In genomic region chr4:184732126-184732525, GRCh38 we compare ENCODE assay signal across 9 cellular contexts. TPM values are rescaled to one million over a fixed set of nuclear protein-coding genes. Genes with fewer than 3 reads are reported as not detected.
DNase-seq lines count a peak whose midpoint lies in the region; ATAC-seq and TF ChIP-seq lines count a peak whose summit lies in the region.
"Had no signal": no experiment of that assay in that cellular context is flagged by ENCODE, and none has a peak within 500 bp of the region (broad histone marks: within the 10 kb centered on the region; RNA-seq: fewer than 3 reads in every experiment).

No MANE protein-coding gene starts in this region.

- TF ChIP-seq CTCF in A673 (conservative IDR thresholded peaks at IDR 0.05; ENCODE audit: low read depth, low read length) (no peak), GM12864 (IDR thresholded peaks at IDR 0.05; ENCODE audit: low read depth, low read length, missing control alignments) (no peak), Panc1 (IDR thresholded peaks at IDR 0.05) (no peak), fibroblast of pulmonary artery (IDR thresholded peaks at IDR 0.05; ENCODE audit: low read length, missing control alignments) (no peak)

- peaks cover 19% of the 10 kb centered on the region for H3K4me1 ChIP-seq in A673 (ENCODE audit: insufficient read depth, low read length, poor library complexity, severe bottlenecking)
- H3K4me1 ChIP-seq in Panc1 (ENCODE audit: control insufficient read depth, insufficient read depth, low read length) = peaks cover 2% of the 10 kb centered on the region

- H3K36me3 ChIP-seq in A673 (ENCODE audit: insufficient read depth, low read length, poor library complexity, severe bottlenecking) (peaks cover 36% of the 10 kb centered on the region), Panc1 (ENCODE audit: control insufficient read depth, insufficient read depth, low read length) (peaks cover 2% of the 10 kb centered on the region; the same call in 1 of the 2 replicates)
- H3K36me3 ChIP-seq: left ventricle myocardium inferior had no signal

- intact Hi-C loops in A673 (cut with micrococcal nuclease; ENCODE audit: unreplicated experiment) = loop anchor here (5.0 to 10.0 kb wide), 2 partner anchors 85 to 467 kb away; partner anchors contain the start of genes CASP3 and PRIMPOL
- intact Hi-C loops in Panc1 (cut with micrococcal nuclease; ENCODE audit: unreplicated experiment) = no loop called here

- H3K27ac ChIP-seq in A673 (ENCODE audit: low read depth, low read length, poor library complexity, severe bottlenecking) (peak overlapping the region; percentile 88), Panc1 (ENCODE audit: low read length) (peak overlapping the region; percentile 81)
- H3K27ac ChIP-seq: left ventricle myocardium inferior had no signal

- H3K27me3 ChIP-seq in A673 (replicated peaks; ENCODE audit: insufficient read depth, low read depth, low read length, poor library complexity) (no peaks in the 10 kb centered on the region), Panc1 (ENCODE audit: control insufficient read depth, insufficient read depth, low read length) (no peaks in the 10 kb centered on the region)

- no peaks in the 10 kb centered on the region for H3K9me3 ChIP-seq in A673 (ENCODE audit: low read depth, low read length, poor library complexity, severe bottlenecking)
- H3K9me3 ChIP-seq in Panc1 (ENCODE audit: control insufficient read depth, insufficient read depth, low read depth, low read length) = no peaks in the 10 kb centered on the region
- H3K9me3 ChIP-seq: left ventricle myocardium inferior had no signal

- H3K4me3 ChIP-seq in A673 (ENCODE audit: low read depth, low read length, poor library complexity, severe bottlenecking) (peak overlapping the region; percentile 74), GM12864 (ENCODE audit: low read depth, low read length) (peak overlapping the region; percentile 72), Panc1 (ENCODE audit: low read depth in 2 of 2, low read length in 2 of 2) (peak overlapping the region; percentile 90 to 94), fibroblast of pulmonary artery (replicated peaks; ENCODE audit: low read depth, low read length) (peak overlapping the region; percentile 94)

- in situ Hi-C loops in Panc1 (cut with HindIII; ENCODE audit: low pct_unique_long_range_greater_than_20kb, low sequenced_read_pairs) = no loop called here

- ATAC-seq in Panc1 (no peak), left lobe of liver (no peak), GM18868 (IDR thresholded peaks at IDR 0.05; ENCODE audit: unreplicated experiment) (no peak)

- POLR2A ChIA-PET in A673 (lab: Charles Lee; ENCODE audit: low non-redundant PET) (no interaction called here), Panc1 (lab: Charles Lee) (interaction anchor here (0.6 kb wide), 1 partner anchor 258 kb away, joined by 5 read pairs; the partner anchor contains the start of gene IRF2)

- BruUV-seq in A673 (replicated peaks; lab: Mats Ljungman, UMichigan) (no TSS peak), Panc1 (replicated peaks; lab: Mats Ljungman, UMichigan) (no TSS peak)

- DNase-seq in A673 (ENCODE audit: low spot score) = peak; percentile 24
- no peak for DNase-seq in GM12864 (ENCODE audit: low read depth)
- no peak for DNase-seq in Panc1 (ENCODE audit: low read depth, low spot score)
- no peak for DNase-seq in fibroblast of pulmonary artery (ENCODE audit: low read depth)
- DNase-seq in occipital lobe (lab: John Stamatoyannopoulos, UW) = no peak
- DNase-seq in left lobe of liver (ENCODE audit: low spot score) = no peak
- DNase-seq in DMS153 (lab: John Stamatoyannopoulos, UW) = no peak
- DNase-seq: left ventricle myocardium inferior had no signal

- CTCF ChIA-PET in A673 (lab: Charles Lee) = interaction anchor here (0.7 kb wide), 1 partner anchor 14 kb away, joined by 3 read pairs; no protein-coding TSS in a partner anchor
- CTCF ChIA-PET in Panc1 (lab: Charles Lee) = no interaction called here

RNA-seq across cellular contexts. Expression of gene CENPU, which starts 1.8 kb away (rescaled TPM):
- 87.3 and 97.2 TPM in 2 replicates for total RNA-seq in A673 (2021)
- 16.6 TPM for total RNA-seq in Panc1 (2021; ENCODE audit: unreplicated experiment)
- 3.8 TPM for polyA plus RNA-seq in Panc1 (2012; ENCODE audit: insufficient read length)
- total RNA-seq in occipital lobe = 3.6 TPM
- 1.6 TPM for total RNA-seq in left lobe of liver
